In the genomic region with DNA sequence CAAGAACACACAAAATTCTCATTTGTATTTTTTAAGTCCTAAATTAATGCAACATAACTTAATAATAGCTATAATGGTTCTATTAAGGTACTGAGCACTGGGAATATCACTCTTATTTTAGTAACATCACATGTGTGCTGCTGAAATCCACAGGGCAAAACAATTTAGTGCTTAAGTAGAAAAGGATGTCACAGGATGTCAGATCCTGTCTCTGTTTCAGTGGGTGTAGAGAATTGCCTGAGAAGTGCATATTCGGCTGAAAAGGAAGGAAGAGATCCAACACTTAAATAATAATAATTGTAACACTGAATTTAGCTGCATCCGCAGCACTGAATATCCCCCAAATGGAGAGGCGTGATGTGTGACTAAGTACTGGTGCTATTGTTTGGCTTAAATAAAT, we compare ENCODE assay signal across 16 cellular contexts. TPM values are rescaled to one million over a fixed set of nuclear protein-coding genes. Genes with fewer than 3 reads are reported as not detected.
"Had no signal": no experiment of that assay in that cellular context is flagged by ENCODE, and none has a peak within 500 bp of the region (broad histone marks: within the 10 kb centered on the region; RNA-seq: fewer than 3 reads in every experiment).

No MANE protein-coding gene starts in this region.

- H2AFZ ChIP-seq: parathyroid adenoma had no signal

- H3K9me3 Mint-ChIP-seq: stimulated activated naive B cell treated with anti-CD40 and anti-IgM and Interleukin-4, amounts not matched to agents 10 μg/mL and 1 μg/mL and 100 μg/mL, for 72 hours had no signal

- H3K9me3 ChIP-seq: gastrocnemius medialis, right lobe of liver had no signal

- H3K27me3 Mint-ChIP-seq: stimulated activated naive B cell treated with anti-CD40 and anti-IgM and Interleukin-4, amounts not matched to agents 10 μg/mL and 1 μg/mL and 100 μg/mL, for 72 hours had no signal

- H3K79me2 ChIP-seq: parathyroid adenoma had no signal

- H3K27me3 ChIP-seq: cardiac muscle cell, gastrocnemius medialis, right lobe of liver had no signal

- H3K4me3 Mint-ChIP-seq: stimulated activated naive B cell treated with anti-CD40 and anti-IgM and Interleukin-4, amounts not matched to agents 10 μg/mL and 1 μg/mL and 100 μg/mL, for 72 hours had no signal

- H3K9ac ChIP-seq: parathyroid adenoma had no signal

- ATAC-seq: gastrocnemius medialis; right lobe of liver; stimulated activated naive B cell treated with anti-CD40 and anti-IgM and Interleukin-4, amounts not matched to agents 10 μg/mL and 1 μg/mL and 100 μg/mL, for 72 hours had no signal

- DNase-seq: activated CD8-positive, alpha-beta memory T cell treated with anti-CD3 and anti-CD28 coated beads for 24 hours; activated gamma-delta T cell treated with Interleukin-2 at 50 U/mL for 16 hours; effector CD8-positive, alpha-beta T cell; gastrocnemius medialis; mesendoderm; right lobe of liver; stimulated activated naive B cell treated with anti-CD40 and anti-IgM and Interleukin-4, amounts not matched to agents 10 μg/mL and 1 μg/mL and 100 μg/mL, for 72 hours; T1000; trophoblast cell had no signal

- H3K27ac ChIP-seq: cardiac muscle cell, coronary artery, epithelial cell of prostate, gastrocnemius medialis, parathyroid adenoma, right lobe of liver had no signal

- H3K4me3 ChIP-seq: cardiac muscle cell, coronary artery, gastrocnemius medialis, right lobe of liver had no signal

RNA-seq across cellular contexts. Expression of a gene that starts 44.4 kb away (rescaled TPM):
- total RNA-seq: astrocyte, cardiac muscle cell, SK-MEL-5 had no signal
- polyA plus RNA-seq: cardiac muscle cell, keratinocyte had no signal
